Comparison of ENCODE assay signal across 17 cellular contexts in the genomic region with DNA sequence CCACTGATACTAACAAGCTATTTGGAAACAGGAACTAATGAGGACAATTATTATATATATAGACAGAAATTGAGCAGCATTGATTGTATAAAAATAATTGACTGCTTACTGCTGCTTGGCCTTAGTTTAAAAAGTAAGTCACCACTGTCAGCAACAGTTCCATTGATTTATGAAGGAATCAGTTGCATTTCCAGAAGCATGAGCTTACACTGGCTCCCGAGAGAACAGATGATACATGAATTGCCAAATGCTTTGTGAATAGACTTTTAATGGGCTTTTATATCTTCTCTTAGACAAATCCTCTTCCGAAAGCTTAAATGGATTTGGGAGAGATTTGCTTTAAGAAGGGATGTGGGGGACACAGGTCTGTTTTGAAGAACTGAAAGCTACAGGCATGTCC.
DNase-seq lines count a peak whose midpoint lies in the region; TF ChIP-seq lines count a peak whose summit lies in the region.
"Had no signal": no experiment of that assay in that cellular context is flagged by ENCODE, and none has a peak within 500 bp of the region (broad histone marks: within the 10 kb centered on the region; RNA-seq: fewer than 3 reads in every experiment).

No MANE protein-coding gene starts in this region.

- no peak for TF ChIP-seq CTCF in fibroblast of mammary gland (conservative IDR thresholded peaks at IDR 0.05; ENCODE audit: control insufficient read depth, insufficient read depth, low read depth, low read length)

- DNase-seq in DMS 273 (lab: John Stamatoyannopoulos, UW; ENCODE audit: unreplicated experiment) (peak; percentile 36), DMS 273 treated with DMSO at 0.1 percent for 48 hours (lab: John Stamatoyannopoulos, UW) (no peak), NCI-H82 treated with DMSO at 0.1 percent for 48 hours (lab: John Stamatoyannopoulos, UW; ENCODE audit: unreplicated experiment) (peak; percentile 98), fibroblast of mammary gland (ENCODE audit: low read depth) (peak; percentile 52), stromal cell of bone marrow (ENCODE audit: low read depth) (peak; percentile 31), ecto neural progenitor cell (ENCODE audit: low spot score) (no peak), caudate nucleus (lab: John Stamatoyannopoulos, UW) (no peak)
- no peak for DNase-seq in stimulated activated CD4-positive, alpha-beta T cell treated with anti-CD3 and anti-CD28 coated beads, Interleukin-12 subunit alpha, Interleukin-12 subunit beta, amount 100 ng/mL, for 4 hours
- DNase-seq: AML-193; Caco-2; CD4-positive, alpha-beta T cell; DMS79 treated with DMSO at 0.1 percent for 48 hours; GF-D8; H9 had no signal

- no peak overlapping the region for H3K27ac ChIP-seq in caudate nucleus (ENCODE audit: low read depth, low read length)
- H3K27ac ChIP-seq: 22Rv1, A549, C4-2B had no signal

- no peak overlapping the region for H3K4me3 ChIP-seq in fibroblast of mammary gland (ENCODE audit: control insufficient read depth, low read depth, low read length)
- H3K4me3 ChIP-seq: A549 had no signal

Comparison
In these comparisons a context has a peak if more than half of its experiments do, and no peak if none do; other contexts are left out.
1. DNase-seq: peak in DMS 273 (single experiment), NCI-H82 treated with DMSO at 0.1 percent for 48 hours (single experiment), fibroblast of mammary gland (single experiment) and stromal cell of bone marrow (single experiment); none in DMS 273 treated with DMSO at 0.1 percent for 48 hours (single experiment), ecto neural progenitor cell (single experiment), stimulated activated CD4-positive, alpha-beta T cell treated with anti-CD3 and anti-CD28 coated beads, Interleukin-12 subunit alpha, Interleukin-12 subunit beta, amount 100 ng/mL, for 4 hours (single experiment) and caudate nucleus (0 of 61).